Comparison of ENCODE assay signal across 11 cellular contexts in the genomic region with DNA sequence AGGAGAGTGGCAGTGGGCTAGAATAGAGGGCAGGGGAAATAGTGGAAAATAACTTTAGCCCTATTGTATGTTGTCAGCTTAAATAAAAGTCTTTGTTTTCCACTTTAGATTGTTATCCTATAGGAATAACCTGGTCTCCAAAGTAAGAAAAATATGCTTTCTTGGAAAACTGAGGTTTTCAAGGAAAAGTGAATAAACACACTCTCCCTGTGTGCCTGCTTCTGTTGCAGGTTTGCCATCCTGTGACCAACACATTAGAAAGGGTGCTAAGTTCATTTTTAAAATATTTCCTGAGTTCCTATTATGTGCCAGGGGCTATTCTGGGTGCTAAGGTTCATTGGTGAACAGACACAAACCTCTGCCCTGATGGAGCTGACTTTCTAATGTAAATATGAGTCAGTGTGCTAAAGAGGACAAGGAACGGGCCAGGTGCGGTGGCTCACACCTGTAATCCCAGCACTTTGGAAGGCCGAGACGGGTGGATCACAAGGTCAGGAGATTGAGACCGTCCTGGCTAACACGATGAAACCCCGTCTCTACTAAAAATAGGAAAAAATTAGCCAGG.
"Had no signal": no experiment of that assay in that cellular context is flagged by ENCODE, and none has a peak within 500 bp of the region (broad histone marks: within the 10 kb centered on the region; RNA-seq: fewer than 3 reads in every experiment).

No MANE protein-coding gene starts in this region.

- H3K27me3 ChIP-seq: ascending aorta, foreskin keratinocyte, neutrophil, thyroid gland had no signal

- DNase-seq: activated B cell treated with CpG ODN at 0.5 μM for 24 hours; activated CD4-positive, alpha-beta T cell treated with anti-CD3 and anti-CD28 coated beads, Interleukin-2, amount 10 ng/mL, durations not matched to agents 7 days and 5 days; activated gamma-delta T cell; activated T-cell treated with anti-CD3 and anti-CD28 coated beads, Interleukin-2, amount 50 U/mL, for 1 hour; foreskin keratinocyte; posterior cingulate gyrus; SK-N-SH; stimulated activated CD4-positive, alpha-beta T cell treated with anti-CD3 and anti-CD28 coated beads, Interleukin-4, amount 100 ng/mL, for 4 hours; thyroid gland had no signal

- H3K4me3 Mint-ChIP-seq: activated B cell treated with CpG ODN at 0.5 μM for 24 hours; activated CD4-positive, alpha-beta T cell treated with anti-CD3 and anti-CD28 coated beads, Interleukin-2, amount 10 ng/mL, durations not matched to agents 7 days and 5 days had no signal

- H3K27me3 Mint-ChIP-seq: activated B cell treated with CpG ODN at 0.5 μM for 24 hours; activated CD4-positive, alpha-beta T cell treated with anti-CD3 and anti-CD28 coated beads, Interleukin-2, amount 10 ng/mL, durations not matched to agents 7 days and 5 days had no signal

- H3K4me1 ChIP-seq: foreskin keratinocyte had no signal

- H3K4me3 ChIP-seq: ascending aorta, thyroid gland had no signal

- H3K27ac Mint-ChIP-seq: activated B cell treated with CpG ODN at 0.5 μM for 24 hours; activated CD4-positive, alpha-beta T cell treated with anti-CD3 and anti-CD28 coated beads, Interleukin-2, amount 10 ng/mL, durations not matched to agents 7 days and 5 days had no signal

- H3K4me2 ChIP-seq: SK-N-SH had no signal

- H3K9me3 Mint-ChIP-seq: activated B cell treated with CpG ODN at 0.5 μM for 24 hours; activated CD4-positive, alpha-beta T cell treated with anti-CD3 and anti-CD28 coated beads, Interleukin-2, amount 10 ng/mL, durations not matched to agents 7 days and 5 days had no signal

- H3K9ac ChIP-seq: SK-N-SH had no signal

- H3K27ac ChIP-seq: ascending aorta, foreskin keratinocyte, neutrophil, thyroid gland had no signal

- H3K36me3 ChIP-seq: ascending aorta, thyroid gland had no signal

- ATAC-seq: foreskin keratinocyte had no signal

- H3K9me2 ChIP-seq: SK-N-SH had no signal

- H3K9me3 ChIP-seq: ascending aorta, neutrophil, SK-N-SH, thyroid gland had no signal
